11 cellular contexts compared by ENCODE assay signal in genomic region chrX:41779058-41779564, GRCh38. TPM values are rescaled to one million over a fixed set of nuclear protein-coding genes. Genes with fewer than 3 reads are reported as not detected.
DNase-seq lines count a peak whose midpoint lies in the region; ATAC-seq and TF ChIP-seq lines count a peak whose summit lies in the region.
"Had no signal": no experiment of that assay in that cellular context is flagged by ENCODE, and none has a peak within 500 bp of the region (broad histone marks: within the 10 kb centered on the region; RNA-seq: fewer than 3 reads in every experiment).

No MANE protein-coding gene starts in this region.

- H3K9me3 Mint-ChIP-seq in activated CD4-positive, alpha-beta T cell treated with anti-CD3 and anti-CD28 coated beads, Interleukin-2, amount 10 ng/mL, durations not matched to agents 7 days and 5 days: no peaks in the 10 kb centered on the region
- peaks cover 8% of the 10 kb centered on the region for H3K9me3 Mint-ChIP-seq in progenitor cell of endocrine pancreas (ENCODE audit: low read depth)
- H3K9me3 Mint-ChIP-seq: activated CD8-positive, alpha-beta T cell treated with anti-CD3 and anti-CD28 coated beads for 36 hours; CD4-positive, alpha-beta memory T cell had no signal

- no peak overlapping the region for H3K4me3 ChIP-seq in PC-3 (ENCODE audit: low read length)
- H3K4me3 ChIP-seq in fibroblast of lung (replicated peaks in 1 of 4; ENCODE audit: control extremely low read depth in 1 of 4, insufficient read depth in 1 of 4, low read depth in 3 of 4, low read length in 4 of 4): no peak overlapping the region
- no peak overlapping the region for H3K4me3 ChIP-seq in upper lobe of right lung
- H3K4me3 ChIP-seq in gastrocnemius medialis: no peak overlapping the region
- H3K4me3 ChIP-seq: dorsolateral prefrontal cortex had no signal

- intact Hi-C loops in PC-3 (cut with micrococcal nuclease) (loop anchor here (1.0 to 5.0 kb wide), 3 partner anchors 18 to 217 kb away; no protein-coding TSS in a partner anchor), upper lobe of right lung (cut with DNase I) (no loop called here), gastrocnemius medialis (cut with DNase I; ENCODE audit: low total_unique reads) (no loop called here)

- POLR2A ChIA-PET in activated CD4-positive, alpha-beta T cell treated with anti-CD3 and anti-CD28 coated beads, Interleukin-2, amount 10 ng/mL, durations not matched to agents 7 days and 5 days (lab: Charles Lee): no interaction called here
- POLR2A ChIA-PET in PC-3 (lab: Charles Lee; ENCODE audit: unreplicated experiment): no interaction called here

- CTCF ChIA-PET in activated CD4-positive, alpha-beta T cell treated with anti-CD3 and anti-CD28 coated beads, Interleukin-2, amount 10 ng/mL, durations not matched to agents 7 days and 5 days (lab: Charles Lee): interaction anchor here (0.7 kb wide), 1 partner anchor 227 kb away, joined by 3 read pairs; no protein-coding TSS in a partner anchor
- CTCF ChIA-PET in PC-3 (lab: Charles Lee): no interaction called here

- H3K4me1 ChIP-seq in PC-3 (ENCODE audit: insufficient read depth, low read length): peaks cover 15% of the 10 kb centered on the region
- H3K4me1 ChIP-seq in fibroblast of lung (ENCODE audit: control insufficient read depth, extremely low read depth, insufficient read depth, low read length): peaks cover 2% of the 10 kb centered on the region
- no peaks in the 10 kb centered on the region for H3K4me1 ChIP-seq in upper lobe of right lung
- H3K4me1 ChIP-seq in gastrocnemius medialis: no peaks in the 10 kb centered on the region

- H3K27ac ChIP-seq in PC-3 (ENCODE audit: low read length) (peak overlapping the region; percentile 91), fibroblast of lung (ENCODE audit: insufficient read depth, low read length) (peak overlapping the region; percentile 14), upper lobe of right lung (no peak overlapping the region), gastrocnemius medialis (no peak overlapping the region)
- H3K27ac ChIP-seq: dorsolateral prefrontal cortex had no signal

- no peaks in the 10 kb centered on the region for H3K9me2 ChIP-seq in PC-3 (replicated peaks; ENCODE audit: low read length)

- in situ Hi-C loops in gastrocnemius medialis (cut with MboI; ENCODE audit: low sequenced_read_pairs in 4 of 4): loop anchor here in 3 of 4 donors (25.0 kb wide), 4 partner anchors 458 to 1983 kb away; no protein-coding TSS in a partner anchor

- H3K27me3 ChIP-seq in PC-3 (ENCODE audit: low read length) (no peaks in the 10 kb centered on the region), fibroblast of lung (ENCODE audit: control insufficient read depth, insufficient read depth, low read length) (no peaks in the 10 kb centered on the region), upper lobe of right lung (no peaks in the 10 kb centered on the region), gastrocnemius medialis (no peaks in the 10 kb centered on the region)

- H3K36me3 Mint-ChIP-seq in activated CD4-positive, alpha-beta T cell treated with anti-CD3 and anti-CD28 coated beads, Interleukin-2, amount 10 ng/mL, durations not matched to agents 7 days and 5 days (ENCODE audit: low read depth): peaks cover 2% of the 10 kb centered on the region
- H3K36me3 Mint-ChIP-seq in progenitor cell of endocrine pancreas (ENCODE audit: insufficient read depth): peaks cover 5% of the 10 kb centered on the region

- no peak for TF ChIP-seq POLR2A in gastrocnemius medialis (IDR thresholded peaks at IDR 0.05)

- H3K9ac ChIP-seq in PC-3 (ENCODE audit: low read length) (no peak overlapping the region), fibroblast of lung (ENCODE audit: insufficient read depth, low read length) (no peak overlapping the region)

- TF ChIP-seq CTCF in PC-3 (conservative IDR thresholded peaks at IDR 0.05; ENCODE audit: low read depth, low read length) (no peak), fibroblast of lung (conservative IDR thresholded peaks at IDR 0.05 in 1 of 2, IDR thresholded peaks at IDR 0.05 in 1 of 2; ENCODE audit: low read depth in 1 of 2, low read length in 2 of 2) (no peak), upper lobe of right lung (IDR thresholded peaks at IDR 0.05) (no peak), gastrocnemius medialis (IDR thresholded peaks at IDR 0.05 in 4 of 5, conservative IDR thresholded peaks at IDR 0.05 in 1 of 5) (no peak), progenitor cell of endocrine pancreas (IDR thresholded peaks at IDR 0.05; ENCODE audit: unreplicated experiment) (no peak)

- peaks cover 4% of the 10 kb centered on the region for H3K4me1 Mint-ChIP-seq in activated CD4-positive, alpha-beta T cell treated with anti-CD3 and anti-CD28 coated beads, Interleukin-2, amount 10 ng/mL, durations not matched to agents 7 days and 5 days
- peaks cover 1% of the 10 kb centered on the region for H3K4me1 Mint-ChIP-seq in progenitor cell of endocrine pancreas (ENCODE audit: low read depth)

- H3K79me2 ChIP-seq in PC-3 (ENCODE audit: low read length) (no peaks in the 10 kb centered on the region), fibroblast of lung (ENCODE audit: control insufficient read depth, insufficient read depth, low read length) (no peaks in the 10 kb centered on the region)

- H3F3A ChIP-seq in PC-3 (ENCODE audit: low read length, unreplicated experiment): no peaks in the 10 kb centered on the region

- H3K27ac Mint-ChIP-seq in activated CD4-positive, alpha-beta T cell treated with anti-CD3 and anti-CD28 coated beads, Interleukin-2, amount 10 ng/mL, durations not matched to agents 7 days and 5 days: peak overlapping the region; percentile 5
- H3K27ac Mint-ChIP-seq in progenitor cell of endocrine pancreas: no peak overlapping the region
- H3K27ac Mint-ChIP-seq: activated CD8-positive, alpha-beta T cell treated with anti-CD3 and anti-CD28 coated beads for 36 hours had no signal

- H3K27me3 Mint-ChIP-seq in activated CD4-positive, alpha-beta T cell treated with anti-CD3 and anti-CD28 coated beads, Interleukin-2, amount 10 ng/mL, durations not matched to agents 7 days and 5 days: no peaks in the 10 kb centered on the region
- no peaks in the 10 kb centered on the region for H3K27me3 Mint-ChIP-seq in progenitor cell of endocrine pancreas
- H3K27me3 Mint-ChIP-seq: activated CD8-positive, alpha-beta T cell treated with anti-CD3 and anti-CD28 coated beads for 36 hours; CD4-positive, alpha-beta memory T cell had no signal

- DNase-seq in activated CD4-positive, alpha-beta T cell treated with anti-CD3 and anti-CD28 coated beads, Interleukin-2, amount 10 ng/mL, durations not matched to agents 7 days and 5 days: no peak
- no peak for DNase-seq in activated CD4-positive, alpha-beta T cell treated with anti-CD3 and anti-CD28 coated beads for 1 hour
- DNase-seq in PC-3 (peak; percentile 88), fibroblast of lung (ENCODE audit: low read depth in 2 of 2) (peak; percentile 73 to 77), upper lobe of right lung (no peak), gastrocnemius medialis (no peak), progenitor cell of endocrine pancreas (ENCODE audit: low spot score, unreplicated experiment) (no peak)
- DNase-seq: activated CD8-positive, alpha-beta T cell treated with anti-CD3 and anti-CD28 coated beads for 36 hours; dorsolateral prefrontal cortex had no signal

- H3K36me3 ChIP-seq in PC-3 (ENCODE audit: low read depth, low read length): no peaks in the 10 kb centered on the region
- H3K36me3 ChIP-seq in fibroblast of lung (ENCODE audit: control insufficient read depth, insufficient read depth, low read length): no peaks in the 10 kb centered on the region
- H3K36me3 ChIP-seq in upper lobe of right lung: no peaks in the 10 kb centered on the region
- H3K36me3 ChIP-seq in gastrocnemius medialis: no peaks in the 10 kb centered on the region

- no peak overlapping the region for H3K4me3 Mint-ChIP-seq in activated CD4-positive, alpha-beta T cell treated with anti-CD3 and anti-CD28 coated beads, Interleukin-2, amount 10 ng/mL, durations not matched to agents 7 days and 5 days
- no peak overlapping the region for H3K4me3 Mint-ChIP-seq in progenitor cell of endocrine pancreas (ENCODE audit: low read depth)
- H3K4me3 Mint-ChIP-seq: activated CD8-positive, alpha-beta T cell treated with anti-CD3 and anti-CD28 coated beads for 36 hours; CD4-positive, alpha-beta memory T cell had no signal

- no peak overlapping the region for H2AFZ ChIP-seq in PC-3 (ENCODE audit: low read length)
- H2AFZ ChIP-seq in fibroblast of lung (ENCODE audit: low read length): no peak overlapping the region

- H3K4me2 ChIP-seq in PC-3 (ENCODE audit: low read length): peak overlapping the region; percentile 56
- H3K4me2 ChIP-seq in fibroblast of lung (ENCODE audit: extremely low read depth, insufficient read depth, low read length): no peak overlapping the region

- H4K20me1 ChIP-seq in PC-3 (ENCODE audit: low read length) (no peaks in the 10 kb centered on the region), fibroblast of lung (ENCODE audit: control insufficient read depth, extremely low read depth, insufficient read depth, low read length) (no peaks in the 10 kb centered on the region)

- H3K9me3 ChIP-seq in PC-3 (ENCODE audit: low read length): no peaks in the 10 kb centered on the region
- H3K9me3 ChIP-seq in fibroblast of lung (ENCODE audit: control insufficient read depth, insufficient read depth, low read depth, low read length): no peaks in the 10 kb centered on the region
- no peaks in the 10 kb centered on the region for H3K9me3 ChIP-seq in upper lobe of right lung
- no peaks in the 10 kb centered on the region for H3K9me3 ChIP-seq in gastrocnemius medialis

- ATAC-seq in PC-3: peak; percentile 91
- ATAC-seq in upper lobe of right lung: peak; percentile 57
- no peak for ATAC-seq in gastrocnemius medialis
- ATAC-seq in GM18511 (IDR thresholded peaks at IDR 0.05; ENCODE audit: unreplicated experiment): no peak
- ATAC-seq: activated CD8-positive, alpha-beta T cell treated with anti-CD3 and anti-CD28 coated beads for 36 hours had no signal

- BruUV-seq in PC-3 (replicated peaks; lab: Mats Ljungman, UMichigan): no TSS peak

RNA-seq across cellular contexts. Expression of gene GPR82, which starts 55.1 kb away (rescaled TPM):
- not detected for total RNA-seq in activated CD4-positive, alpha-beta T cell treated with anti-CD3 and anti-CD28 coated beads, Interleukin-2, amount 10 ng/mL, durations not matched to agents 7 days and 5 days
- not detected in 2 replicates for total RNA-seq in PC-3 (2014; rRNA removed)
- total RNA-seq in fibroblast of lung: not detected in 2 replicates
- not detected in 2 replicates for polyA plus RNA-seq in fibroblast of lung
- polyA plus RNA-seq in fibroblast of lung (2012): not detected in 2 replicates
- polyA minus RNA-seq in fibroblast of lung (ENCODE audit: low replicate concordance): not detected in 2 replicates
- 3.4 TPM for total RNA-seq in upper lobe of right lung
- total RNA-seq in gastrocnemius medialis: not detected
- total RNA-seq in progenitor cell of endocrine pancreas: not detected in 2 replicates
- total RNA-seq: CD4-positive, alpha-beta memory T cell had no signal

Comparison
In these comparisons a context has a peak if more than half of its experiments do, and no peak if none do; other contexts are left out.
1. DNase-seq: peak in PC-3 (single experiment) and fibroblast of lung (2 of 2); none in activated CD4-positive, alpha-beta T cell treated with anti-CD3 and anti-CD28 coated beads, Interleukin-2, amount 10 ng/mL, durations not matched to agents 7 days and 5 days (single experiment), activated CD4-positive, alpha-beta T cell treated with anti-CD3 and anti-CD28 coated beads for 1 hour (single experiment), upper lobe of right lung (single experiment), gastrocnemius medialis (0 of 2) and progenitor cell of endocrine pancreas (single experiment).
2. ATAC-seq: peak in PC-3 (single experiment) and upper lobe of right lung (single experiment); none in gastrocnemius medialis (0 of 2) and GM18511 (single experiment).
3. H3K27ac ChIP-seq: peak in PC-3 (single experiment) and fibroblast of lung (single experiment); none in upper lobe of right lung (single experiment) and gastrocnemius medialis (0 of 4).